13 cellular contexts compared by ENCODE assay signal in genomic region chr14:68521952-68522509, GRCh38.
DNase-seq lines count a peak whose midpoint lies in the region; ATAC-seq, FAIRE-seq and TF ChIP-seq lines count a peak whose summit lies in the region.
"Had no signal": no experiment of that assay in that cellular context is flagged by ENCODE, and none has a peak within 500 bp of the region (broad histone marks: within the 10 kb centered on the region; RNA-seq: fewer than 3 reads in every experiment).

No MANE protein-coding gene starts in this region.

- H3K79me2 ChIP-seq in HepG2 (ENCODE audit: insufficient read depth, low read length) = no peaks in the 10 kb centered on the region

- H3K27me3 ChIP-seq in BLaER1 = no peaks in the 10 kb centered on the region
- H3K27me3 ChIP-seq in body of pancreas = no peaks in the 10 kb centered on the region
- H3K27me3 ChIP-seq in HepG2 (ENCODE audit: control insufficient read depth in 1 of 2, insufficient read depth in 2 of 2, low read length in 2 of 2) = no peaks in the 10 kb centered on the region
- no peaks in the 10 kb centered on the region for H3K27me3 ChIP-seq in rectal smooth muscle tissue (ENCODE audit: control insufficient read depth, insufficient read depth, low read length)
- H3K27me3 ChIP-seq in small intestine (ENCODE audit: control insufficient read depth in 2 of 2, insufficient read depth in 2 of 2, low read length in 2 of 2) = no peaks in the 10 kb centered on the region

- TF ChIP-seq POLR2A in body of pancreas (IDR thresholded peaks at IDR 0.05) (no peak), HepG2 (IDR thresholded peaks at IDR 0.05; ENCODE audit: insufficient read depth in 1 of 2, low read depth in 2 of 2, low read length in 2 of 2) (no peak), GM18505 (IDR thresholded peaks at IDR 0.05; ENCODE audit: borderline replicate concordance, extremely low read depth, insufficient read depth, insufficient read length) (no peak)

- no peak for TF ChIP-seq RAD21 in HepG2 (CRISPR knock-in tag; IDR thresholded peaks at IDR 0.05)

- H3K9me3 ChIP-seq in BLaER1 (peaks cover 25% of the 10 kb centered on the region), body of pancreas (no peaks in the 10 kb centered on the region), HepG2 (ENCODE audit: low read length) (no peaks in the 10 kb centered on the region), small intestine (ENCODE audit: control insufficient read depth, low read depth) (no peaks in the 10 kb centered on the region)

- WGBS in body of pancreas, 2 donors = 58 to 71% methylated on average over 6 to 8 of the region's 8 CpGs
- 29% methylated on average over 7 of the region's 8 CpGs for WGBS in HepG2 (ENCODE audit: low lambda C conversion rate)
- 68 to 85% (median 79%) methylated on average over 8 of the region's 8 CpGs for WGBS in small intestine, 3 donors

- H4K20me1 ChIP-seq in BLaER1 (no peaks in the 10 kb centered on the region), HepG2 (ENCODE audit: insufficient read depth, low read length) (no peaks in the 10 kb centered on the region)

- H2AFZ ChIP-seq in HepG2 (ENCODE audit: low read length) = no peak overlapping the region

- H3K4me3 ChIP-seq in BLaER1 = no peak overlapping the region
- H3K4me3 ChIP-seq in body of pancreas = no peak overlapping the region
- H3K4me3 ChIP-seq in HepG2 (replicated peaks in 1 of 3; ENCODE audit: insufficient read depth in 1 of 3, low read depth in 2 of 3, low read length in 3 of 3) = peak overlapping the region in 2 of 3 experiments; percentile 47 to 67; a peak in 3 of 6 replicates
- H3K4me3 ChIP-seq in rectal smooth muscle tissue (ENCODE audit: low read length) = no peak overlapping the region
- no peak overlapping the region for H3K4me3 ChIP-seq in small intestine (ENCODE audit: low read depth in 1 of 2, low read length in 2 of 2)

- intact Hi-C loops in body of pancreas (cut with DNase I) = no loop called here
- intact Hi-C loops in HepG2 (cut with micrococcal nuclease; ENCODE audit: unreplicated experiment) = loop anchor here (5.0 kb wide), 2 partner anchors 55 to 60 kb away; no protein-coding TSS in a partner anchor

- no peaks in the 10 kb centered on the region for H3K36me3 ChIP-seq in BLaER1
- no peaks in the 10 kb centered on the region for H3K36me3 ChIP-seq in body of pancreas (replicated peaks in 1 of 2; ENCODE audit: insufficient read depth in 1 of 2, low read depth in 2 of 2)
- no peaks in the 10 kb centered on the region for H3K36me3 ChIP-seq in HepG2 (replicated peaks in 1 of 2; ENCODE audit: control insufficient read depth in 1 of 2, insufficient read depth in 2 of 2, low read length in 2 of 2)
- no peaks in the 10 kb centered on the region for H3K36me3 ChIP-seq in rectal smooth muscle tissue (ENCODE audit: control insufficient read depth, insufficient read depth, low read length)
- no peaks in the 10 kb centered on the region for H3K36me3 ChIP-seq in small intestine (ENCODE audit: control insufficient read depth in 2 of 2, insufficient read depth in 2 of 2, low read length in 2 of 2)

- CTCF ChIA-PET in HepG2 (lab: Yijun Ruan, JAX; ENCODE audit: low intra/inter-chr PET ratio, low total read pairs) = no interaction called here

- POLR2A ChIA-PET in HepG2 (lab: Yijun Ruan, JAX) = interaction anchor here (0.6 to 2.0 kb wide), 8 partner anchors 12 to 273 kb away, joined by 3 to 10 read pairs (median 4); no protein-coding TSS in a partner anchor

- no peak for DNase-seq in body of pancreas
- no peak for DNase-seq in HepG2 (ENCODE audit: low spot score)
- no peak for DNase-seq in small intestine
- DNase-seq: cortex of kidney; stimulated activated CD4-positive, alpha-beta T cell treated with anti-CD3 and anti-CD28 coated beads, Interleukin-1b, Interleukin-23, amount 100 ng/mL, for 48 hours; stimulated activated naive B cell treated with anti-CD40 and anti-IgM and Interleukin-4, amounts not matched to agents 10 μg/mL and 1 μg/mL and 100 μg/mL, for 72 hours; T1000 had no signal

- in situ Hi-C loops in HepG2 (cut with HindIII; ENCODE audit: extremely low pct_ligation_motif_present, low pct_unique_long_range_greater_than_20kb) = no loop called here

- TF ChIP-seq EP300 in HepG2 (IDR thresholded peaks at IDR 0.05; ENCODE audit: low read depth in 2 of 2, low read length in 2 of 2) (no peak), HepG2 (CRISPR knock-in tag; IDR thresholded peaks at IDR 0.05; ENCODE audit: borderline replicate concordance) (no peak)

- H3K4me2 ChIP-seq in BLaER1 (peak overlapping the region; percentile 58; the same call in 1 of the 2 replicates), HepG2 (ENCODE audit: low read depth, low read length) (peak overlapping the region; percentile 83)

- TF ChIP-seq CTCF in body of pancreas (IDR thresholded peaks at IDR 0.05) (no peak), HepG2 (CRISPR knock-in tag; IDR thresholded peaks at IDR 0.05) (no peak)

- peak overlapping the region; percentile 43; the same call in 1 of the 2 replicates for H3K9ac ChIP-seq in BLaER1
- peak overlapping the region; percentile 64 for H3K9ac ChIP-seq in HepG2 (ENCODE audit: insufficient read depth, low read depth, low read length)
- H3K9ac ChIP-seq in rectal smooth muscle tissue (ENCODE audit: low read length) = no peak overlapping the region

- ATAC-seq in body of pancreas = no peak
- peak; percentile 21 for ATAC-seq in HepG2
- ATAC-seq in GM18909 (IDR thresholded peaks at IDR 0.05; ENCODE audit: poor library complexity, unreplicated experiment) = no peak
- ATAC-seq in GM21526 (IDR thresholded peaks at IDR 0.05; ENCODE audit: low FRiP score, unreplicated experiment) = no peak
- ATAC-seq in GM18505 (IDR thresholded peaks at IDR 0.05; ENCODE audit: unreplicated experiment) = no peak
- ATAC-seq: activated naive CD4-positive, alpha-beta T cell treated with anti-CD3 and anti-CD28 coated beads, Interleukin-2, amount 50 U/mL, for 72 hours; stimulated activated naive B cell treated with anti-CD40 and anti-IgM and Interleukin-4, amounts not matched to agents 10 μg/mL and 1 μg/mL and 100 μg/mL, for 72 hours had no signal

- H3K4me1 ChIP-seq in BLaER1 (peaks cover 35% of the 10 kb centered on the region), body of pancreas (peaks cover 100% of the 10 kb centered on the region), HepG2 (ENCODE audit: insufficient read depth, low read length) (peaks cover 69% of the 10 kb centered on the region), rectal smooth muscle tissue (ENCODE audit: control insufficient read depth, insufficient read depth, low read length) (peaks cover 60% of the 10 kb centered on the region), small intestine (ENCODE audit: control insufficient read depth in 2 of 2, insufficient read depth in 1 of 2, low read depth in 1 of 2, low read length in 1 of 2) (peaks cover 2 to 13% of the 10 kb centered on the region in 2 donors)

- no TSS peak for BruUV-seq in HepG2 (replicated peaks; lab: Mats Ljungman, UMichigan)

- H3K27ac ChIP-seq in BLaER1 (0 out of 2 replicates have a peak overlapping the region, but pooled peaks have one; percentile 14), body of pancreas (peak overlapping the region; percentile 96 to 98 (median 97)), HepG2 (ENCODE audit: extremely low read length, insufficient read depth, low read length) (peak overlapping the region; percentile 84), rectal smooth muscle tissue (ENCODE audit: low read depth, low read length) (peak overlapping the region; percentile 83), small intestine (ENCODE audit: low read depth in 1 of 2, low read length in 1 of 2) (peak overlapping the region in 1 of 2 donors; percentile 63)

- FAIRE-seq in HepG2 (lab: Jason Lieb, UNC) (no peak), small intestine (lab: Jason Lieb, UNC) (no peak)

TF ChIP-seq in HepG2, 621 proteins besides CTCF, POLR2A, EP300 and RAD21:
- TF ChIP-seq ZNF768 (CRISPR knock-in tag; IDR thresholded peaks at IDR 0.05) = peak; percentile 87
- TF ChIP-seq ZNF253 (CRISPR knock-in tag; IDR thresholded peaks at IDR 0.05; ENCODE audit: borderline replicate concordance) = no peak

Comparison
In these comparisons a context has a peak if more than half of its experiments do, and no peak if none do; other contexts are left out.
1. H3K4me3 ChIP-seq: peak in HepG2 (2 of 3); none in BLaER1 (single experiment), body of pancreas (0 of 2), rectal smooth muscle tissue (single experiment) and small intestine (0 of 2).